ENCODE assay signal across 16 cellular contexts in the genomic region with DNA sequence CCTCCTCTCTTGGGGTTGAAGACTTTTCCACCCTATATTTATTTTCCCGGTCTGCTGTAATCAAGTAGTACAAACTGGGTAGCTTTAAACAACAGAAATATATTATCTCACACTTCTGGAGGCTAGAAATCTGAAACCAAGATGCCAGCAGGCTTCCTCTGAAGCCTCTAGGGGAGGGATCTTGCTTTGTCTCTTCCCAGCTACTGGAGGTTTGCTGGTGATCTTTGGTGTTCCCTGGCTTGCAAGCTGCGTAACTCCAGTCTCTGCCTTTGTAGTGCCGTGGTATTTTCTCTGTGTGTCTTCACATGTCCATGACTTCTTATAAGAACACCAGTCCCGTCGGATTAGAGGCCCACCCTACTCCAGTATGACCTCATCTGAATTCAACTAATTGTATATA. TPM values are rescaled to one million over a fixed set of nuclear protein-coding genes. Genes with fewer than 3 reads are reported as not detected.
DNase-seq lines count a peak whose midpoint lies in the region; ATAC-seq, FAIRE-seq and TF ChIP-seq lines count a peak whose summit lies in the region.
"Had no signal": no experiment of that assay in that cellular context is flagged by ENCODE, and none has a peak within 500 bp of the region (broad histone marks: within the 10 kb centered on the region; RNA-seq: fewer than 3 reads in every experiment).

No MANE protein-coding gene starts in this region.

- ATAC-seq in HCT116 (peak; percentile 20; the same call in 1 of the 2 replicates), GM18520 (IDR thresholded peaks at IDR 0.05; ENCODE audit: unreplicated experiment) (no peak), GM18502 (IDR thresholded peaks at IDR 0.05; ENCODE audit: poor library complexity, unreplicated experiment) (no peak)
- ATAC-seq: gastrocnemius medialis, left colon had no signal

- intact Hi-C loops in HCT116 (cut with micrococcal nuclease): no loop called here

- no peak for FAIRE-seq in GM19239 (lab: Jason Lieb, UNC)

- peaks cover 11 to 16% of the 10 kb centered on the region in 2 experiments; a peak in 2 of 4 replicates for H3K4me1 ChIP-seq in HCT116 (ENCODE audit: control insufficient read depth in 1 of 2, insufficient read depth in 2 of 2, low read length in 2 of 2)
- peaks cover 5% of the 10 kb centered on the region for H3K4me1 ChIP-seq in endodermal cell (ENCODE audit: control insufficient read depth, insufficient read depth, low read length)
- H3K4me1 ChIP-seq: tibial artery had no signal

- H3K9ac ChIP-seq in HCT116 (ENCODE audit: low read length): no peak overlapping the region
- peak overlapping the region; percentile 17 for H3K9ac ChIP-seq in endodermal cell (ENCODE audit: extremely low read depth, low read length, poor library complexity, severe bottlenecking)

- TF ChIP-seq POLR2A in HCT116 (IDR thresholded peaks at IDR 0.05; ENCODE audit: borderline replicate concordance, extremely low read depth, insufficient read depth, insufficient read length): no peak

- CTCF ChIA-PET in HCT116 (lab: Charles Lee): interaction anchor here (1.0 to 1.6 kb wide), 2 partner anchors 14 to 139 kb away, joined by 3 to 4 read pairs; no protein-coding TSS in a partner anchor

- H3K79me2 ChIP-seq in HCT116 (ENCODE audit: insufficient read depth, low read length): no peaks in the 10 kb centered on the region

- TF ChIP-seq RAD21 in HCT116 (IDR thresholded peaks at IDR 0.05; ENCODE audit: low read depth): no peak

- POLR2A ChIA-PET in HCT116 (lab: Charles Lee): interaction anchor here (2.2 kb wide), 1 partner anchor 10 kb away, joined by 7 read pairs; no protein-coding TSS in a partner anchor

- no TSS peak for BruUV-seq in HCT116 (replicated peaks; lab: Mats Ljungman, UMichigan)

- RAD21 ChIA-PET in HCT116 (lab: Charles Lee; ENCODE audit: low non-redundant PET in 1 of 2, low total read pairs in 2 of 2, uncharacterized antibody in 2 of 2, unreplicated experiment in 2 of 2): no interaction called here

- peak overlapping the region; percentile 65 for H2AFZ ChIP-seq in HCT116 (ENCODE audit: low read depth, low read length, poor library complexity, severe bottlenecking)

- H3K27me3 Mint-ChIP-seq in endodermal cell (ENCODE audit: insufficient read depth): peaks cover 4% of the 10 kb centered on the region
- no peaks in the 10 kb centered on the region for H3K27me3 Mint-ChIP-seq in nephron progenitor cell (ENCODE audit: low read depth, poor library complexity)
- H3K27me3 Mint-ChIP-seq: activated naive CD8-positive, alpha-beta T cell treated with anti-CD3 and anti-CD28 coated beads for 36 hours had no signal

- TF ChIP-seq CTCF in HCT116 (IDR thresholded peaks at IDR 0.05 in 2 of 3, conservative IDR thresholded peaks at IDR 0.05 in 1 of 3; ENCODE audit: borderline replicate concordance in 1 of 3, insufficient read depth in 1 of 3, low read depth in 2 of 3, low read length in 2 of 3): no peak
- TF ChIP-seq CTCF in endodermal cell (conservative IDR thresholded peaks at IDR 0.05): peak; percentile 32
- TF ChIP-seq CTCF in nephron progenitor cell (IDR thresholded peaks at IDR 0.05): no peak

- peak overlapping the region; percentile 23 for H3K4me2 ChIP-seq in HCT116 (ENCODE audit: low read length)

- H3K4me3 Mint-ChIP-seq in endodermal cell (no peak overlapping the region), nephron progenitor cell (no peak overlapping the region)
- H3K4me3 Mint-ChIP-seq: activated naive CD8-positive, alpha-beta T cell treated with anti-CD3 and anti-CD28 coated beads for 36 hours; nephron had no signal

- H3K4me3 ChIP-seq in HCT116 (replicated peaks in 1 of 2; ENCODE audit: low read depth in 1 of 2, low read length in 2 of 2) (no peak overlapping the region), endodermal cell (ENCODE audit: low read length) (no peak overlapping the region)
- H3K4me3 ChIP-seq: gastrocnemius medialis, tibial artery had no signal

- no peaks in the 10 kb centered on the region for H3K36me3 Mint-ChIP-seq in endodermal cell (ENCODE audit: low read depth)
- no peaks in the 10 kb centered on the region for H3K36me3 Mint-ChIP-seq in nephron progenitor cell (ENCODE audit: low read depth)
- H3K36me3 Mint-ChIP-seq: activated naive CD8-positive, alpha-beta T cell treated with anti-CD3 and anti-CD28 coated beads for 36 hours had no signal

- H3K36me3 ChIP-seq in HCT116 (ENCODE audit: control insufficient read depth in 1 of 2, insufficient read depth in 2 of 2, low read length in 2 of 2): no peaks in the 10 kb centered on the region
- no peaks in the 10 kb centered on the region for H3K36me3 ChIP-seq in endodermal cell (ENCODE audit: control insufficient read depth, insufficient read depth, low read length)
- H3K36me3 ChIP-seq: gastrocnemius medialis, tibial artery had no signal

- no peaks in the 10 kb centered on the region for H3K9me3 Mint-ChIP-seq in endodermal cell
- no peaks in the 10 kb centered on the region for H3K9me3 Mint-ChIP-seq in nephron progenitor cell
- H3K9me3 Mint-ChIP-seq: activated naive CD8-positive, alpha-beta T cell treated with anti-CD3 and anti-CD28 coated beads for 36 hours; nephron had no signal

- H3K9me3 ChIP-seq in HCT116 (ENCODE audit: control insufficient read depth in 1 of 2, insufficient read depth in 1 of 2, low read depth in 1 of 2, low read length in 2 of 2) (no peaks in the 10 kb centered on the region), endodermal cell (ENCODE audit: control insufficient read depth, low read length) (no peaks in the 10 kb centered on the region)
- H3K9me3 ChIP-seq: gastrocnemius medialis, tibial artery had no signal

- H3K27ac Mint-ChIP-seq in endodermal cell (peak overlapping the region; percentile 83), nephron progenitor cell (peak overlapping the region; percentile 81)
- H3K27ac Mint-ChIP-seq: activated naive CD8-positive, alpha-beta T cell treated with anti-CD3 and anti-CD28 coated beads for 36 hours; nephron had no signal

- no peaks in the 10 kb centered on the region for H4K20me1 ChIP-seq in HCT116 (ENCODE audit: insufficient read depth)

- 78% methylated on average over 3 to 5 of the region's 5 CpGs for WGBS in endodermal cell (ENCODE audit: insufficient coverage in 1 of 2, insufficient read length in 1 of 2), 2 experiments

- H3K27me3 ChIP-seq in HCT116 (ENCODE audit: insufficient read depth, low read length) (no peaks in the 10 kb centered on the region), endodermal cell (ENCODE audit: control insufficient read depth, insufficient read depth, low read length, poor library complexity, severe bottlenecking) (no peaks in the 10 kb centered on the region)
- H3K27me3 ChIP-seq: gastrocnemius medialis, tibial artery had no signal

- H3K27ac ChIP-seq in HCT116 (ENCODE audit: low read depth, low read length): 0 out of 2 replicates have a peak overlapping the region, but pooled peaks have one; percentile 17
- peak overlapping the region; percentile 49 for H3K27ac ChIP-seq in endodermal cell (ENCODE audit: low read depth, low read length)
- H3K27ac ChIP-seq: gastrocnemius medialis, tibial artery had no signal

- H3K4me1 Mint-ChIP-seq in endodermal cell (peaks cover 32% of the 10 kb centered on the region), nephron progenitor cell (peaks cover 24% of the 10 kb centered on the region)

- DNase-seq in HCT116 (ENCODE audit: low read depth, low spot score) (no peak), NCI-H2227 (lab: John Stamatoyannopoulos, UW; ENCODE audit: unreplicated experiment) (peak; percentile 49), endodermal cell (peak; percentile 60), nephron progenitor cell (no peak), COLO829 (ENCODE audit: low spot score) (no peak), GM19239 (ENCODE audit: insufficient read length, low spot score) (no peak)
- DNase-seq: activated CD8-positive, alpha-beta memory T cell treated with anti-CD3 and anti-CD28 coated beads, Interleukin-2, amount 50 U/mL, for 48 hours; activated naive CD8-positive, alpha-beta T cell treated with anti-CD3 and anti-CD28 coated beads for 36 hours; gastrocnemius medialis; left colon; NCI-H1048; NK-92 treated with Interleukin-12 subunit alpha and Interleukin-12 subunit beta, amount 100 ng/mL, for 24 hours; tibial artery had no signal

- no peaks in the 10 kb centered on the region for H3K9me2 ChIP-seq in HCT116 (ENCODE audit: insufficient read depth)

TF ChIP-seq in HCT116, 20 proteins besides CTCF, POLR2A, EP300 and RAD21:
- TF ChIP-seq, protein P1, sequence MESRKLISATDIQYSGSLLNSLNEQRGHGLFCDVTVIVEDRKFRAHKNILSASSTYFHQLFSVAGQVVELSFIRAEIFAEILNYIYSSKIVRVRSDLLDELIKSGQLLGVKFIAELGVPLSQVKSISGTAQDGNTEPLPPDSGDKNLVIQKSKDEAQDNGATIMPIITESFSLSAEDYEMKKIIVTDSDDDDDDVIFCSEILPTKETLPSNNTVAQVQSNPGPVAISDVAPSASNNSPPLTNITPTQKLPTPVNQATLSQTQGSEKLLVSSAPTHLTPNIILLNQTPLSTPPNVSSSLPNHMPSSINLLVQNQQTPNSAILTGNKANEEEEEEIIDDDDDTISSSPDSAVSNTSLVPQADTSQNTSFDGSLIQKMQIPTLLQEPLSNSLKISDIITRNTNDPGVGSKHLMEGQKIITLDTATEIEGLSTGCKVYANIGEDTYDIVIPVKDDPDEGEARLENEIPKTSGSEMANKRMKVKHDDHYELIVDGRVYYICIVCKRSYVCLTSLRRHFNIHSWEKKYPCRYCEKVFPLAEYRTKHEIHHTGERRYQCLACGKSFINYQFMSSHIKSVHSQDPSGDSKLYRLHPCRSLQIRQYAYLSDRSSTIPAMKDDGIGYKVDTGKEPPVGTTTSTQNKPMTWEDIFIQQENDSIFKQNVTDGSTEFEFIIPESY (IDR thresholded peaks at IDR 0.05; ENCODE audit: extremely low read depth, insufficient replicate concordance, low read length): no peak

RNA-seq across cellular contexts. Expression of a gene that starts 44.4 kb away (rescaled TPM):
- total RNA-seq in HCT116 (2021; ENCODE audit: unreplicated experiment): not detected
- not detected in 2 replicates for polyA plus RNA-seq in HCT116 (2012)
- total RNA-seq in endodermal cell: 10 to 100 TPM in 1 of 2 donors, 1 to 10 TPM in 1; 5.2 to 10.9 TPM
- polyA plus RNA-seq in endodermal cell (2013, experiment 1 of 2): 1.2 TPM
- polyA plus RNA-seq in endodermal cell (2013, experiment 2 of 2): 1.1 TPM

Comparison
In these comparisons a context has a peak if more than half of its experiments do, and no peak if none do; other contexts are left out.
1. DNase-seq: peak in NCI-H2227 (single experiment) and endodermal cell (single experiment); none in HCT116 (single experiment), nephron progenitor cell (single experiment), COLO829 (single experiment) and GM19239 (single experiment).